Comparison of ENCODE assay signal across 19 cellular contexts in genomic region chr6:56807992-56808342, GRCh38.
DNase-seq lines count a peak whose midpoint lies in the region; ATAC-seq and TF ChIP-seq lines count a peak whose summit lies in the region.
"Had no signal": no experiment of that assay in that cellular context is flagged by ENCODE, and none has a peak within 500 bp of the region (broad histone marks: within the 10 kb centered on the region; RNA-seq: fewer than 3 reads in every experiment).

No MANE protein-coding gene starts in this region.

- dilution Hi-C loops in mammary epithelial cell (cut with HindIII; ENCODE audit: low sequenced_read_pairs): no loop called here

- H3K4me1 ChIP-seq in GM23338 (ENCODE audit: insufficient read depth) (peaks cover 46% of the 10 kb centered on the region), mammary epithelial cell (ENCODE audit: insufficient read depth, low read length) (peaks cover 21% of the 10 kb centered on the region)

- WGBS in mammary epithelial cell (ENCODE audit: low coverage, missing lambda C conversion rate): 78% methylated on average over 4 of the region's 4 CpGs

- no peaks in the 10 kb centered on the region for H3F3A ChIP-seq in GM23338 (replicated peaks; ENCODE audit: low read depth)

- H3K36me3 ChIP-seq in GM23338 (ENCODE audit: insufficient read depth) (no peaks in the 10 kb centered on the region), mammary epithelial cell (ENCODE audit: insufficient read depth, low read length) (no peaks in the 10 kb centered on the region)
- H3K36me3 ChIP-seq: sigmoid colon had no signal

- H3K27me3 Mint-ChIP-seq in GM23338 (ENCODE audit: insufficient read depth, low read depth, poor library complexity): no peaks in the 10 kb centered on the region
- H3K27me3 Mint-ChIP-seq in mesothelial cell of epicardium (ENCODE audit: low read depth): no peaks in the 10 kb centered on the region
- H3K27me3 Mint-ChIP-seq: B cell had no signal

- H2AFZ ChIP-seq in GM23338 (no peak overlapping the region), mammary epithelial cell (ENCODE audit: low read depth, low read length) (no peak overlapping the region)

- H3K27ac Mint-ChIP-seq in GM23338 (peak overlapping the region; percentile 64), mesothelial cell of epicardium (peak overlapping the region; percentile 59)
- H3K27ac Mint-ChIP-seq: B cell had no signal

- H3K36me3 Mint-ChIP-seq in GM23338 (ENCODE audit: low read depth) (no peaks in the 10 kb centered on the region), mesothelial cell of epicardium (no peaks in the 10 kb centered on the region)

- no peaks in the 10 kb centered on the region for H3K9me3 ChIP-seq in mammary epithelial cell (replicated peaks; ENCODE audit: insufficient read depth, low read length)
- H3K9me3 ChIP-seq: sigmoid colon had no signal

- ATAC-seq in GM23338 (peak; percentile 57; the same call in 2 of the 3 replicates), HG02970 (IDR thresholded peaks at IDR 0.05; ENCODE audit: low FRiP score, unreplicated experiment) (no peak)
- ATAC-seq in stimulated activated naive CD8-positive, alpha-beta T cell treated with anti-CD3 and anti-CD28 coated beads, Interleukin-15, Interleukin-2, amounts not matched to agents 100 U/mL and 50 U/mL, for 24 hours: no peak

- CTCF ChIA-PET in mammary epithelial cell (lab: Charles Lee; ENCODE audit: low non-redundant PET): no interaction called here

- H3K4me3 ChIP-seq in GM23338 (no peak overlapping the region), mammary epithelial cell (replicated peaks in 1 of 3; ENCODE audit: insufficient read depth in 1 of 3, low read depth in 2 of 3, low read length in 3 of 3) (no peak overlapping the region)
- H3K4me3 ChIP-seq: coronary artery, sigmoid colon had no signal

- no TSS peak for BruUV-seq in mammary epithelial cell (replicated peaks; lab: Mats Ljungman, UMichigan)

- H3K79me2 ChIP-seq in GM23338 (replicated peaks; ENCODE audit: insufficient read depth) (peaks cover 100% of the 10 kb centered on the region), mammary epithelial cell (ENCODE audit: insufficient read depth, low read length) (peaks cover 59% of the 10 kb centered on the region)

- in situ Hi-C loops in mammary epithelial cell (cut with MboI; ENCODE audit: low sequenced_read_pairs in 2 of 2): no loop called here

- H3K4me1 Mint-ChIP-seq in GM23338: peaks cover 55% of the 10 kb centered on the region
- peaks cover 25% of the 10 kb centered on the region for H3K4me1 Mint-ChIP-seq in mesothelial cell of epicardium
- H3K4me1 Mint-ChIP-seq: B cell had no signal

- no peaks in the 10 kb centered on the region for H3K9me2 ChIP-seq in GM23338 (ENCODE audit: insufficient read depth)

- peak; percentile 34 for DNase-seq in GM23338 (ENCODE audit: low spot score)
- DNase-seq in M059J (ENCODE audit: low read depth): peak; percentile 50
- DNase-seq in mammary epithelial cell: no peak
- no peak for DNase-seq in mesothelial cell of epicardium (ENCODE audit: low spot score in 2 of 2, unreplicated experiment in 2 of 2)
- DNase-seq in D341Med (ENCODE audit: low spot score): no peak
- no peak for DNase-seq in stimulated activated naive CD8-positive, alpha-beta T cell treated with anti-CD3 and anti-CD28 coated beads, Interleukin-15, Interleukin-2, amounts not matched to agents 100 U/mL and 50 U/mL, for 24 hours
- DNase-seq: activated CD4-positive, alpha-beta T cell treated with anti-CD3 and anti-CD28 coated beads for 1 hour; activated gamma-delta T cell; anterior cingulate cortex; Kasumi-1; NCI-H1436 treated with DMSO at 0.1 percent for 48 hours; NCI-H2227 treated with DMSO at 0.1 percent for 48 hours; nucleus accumbens; SIG-M5; sigmoid colon; T1000 had no signal

- no peak overlapping the region for H3K27ac ChIP-seq in GM23338 (ENCODE audit: low read depth)
- H3K27ac ChIP-seq in mammary epithelial cell (ENCODE audit: insufficient read depth, low read depth, low read length): peak overlapping the region; percentile 65
- H3K27ac ChIP-seq: sigmoid colon had no signal

- H3K9me3 Mint-ChIP-seq in GM23338: no peaks in the 10 kb centered on the region
- H3K9me3 Mint-ChIP-seq in mesothelial cell of epicardium: no peaks in the 10 kb centered on the region

- H3K27me3 ChIP-seq in GM23338 (ENCODE audit: insufficient read depth) (no peaks in the 10 kb centered on the region), mammary epithelial cell (ENCODE audit: insufficient read depth, low read length) (no peaks in the 10 kb centered on the region)
- H3K27me3 ChIP-seq: sigmoid colon had no signal

- no peak overlapping the region for H3K4me2 ChIP-seq in GM23338
- no peak overlapping the region for H3K4me2 ChIP-seq in mammary epithelial cell (ENCODE audit: insufficient read depth, low read depth, low read length)

- TF ChIP-seq CTCF in GM23338 (conservative IDR thresholded peaks at IDR 0.05; ENCODE audit: low read depth in 2 of 2) (no peak), mammary epithelial cell (conservative IDR thresholded peaks at IDR 0.05 in 1 of 2, IDR thresholded peaks at IDR 0.05 in 1 of 2; ENCODE audit: extremely low read depth in 1 of 2, insufficient read depth in 1 of 2, low read depth in 1 of 2, low read length in 2 of 2) (no peak), mesothelial cell of epicardium (IDR thresholded peaks at IDR 0.05; ENCODE audit: unreplicated experiment) (no peak)

- intact Hi-C loops in mammary epithelial cell (cut with micrococcal nuclease): loop anchor here (2.0 to 5.0 kb wide), 2 partner anchors 35 to 36 kb away; no protein-coding TSS in a partner anchor

- H3K9ac ChIP-seq in mammary epithelial cell (ENCODE audit: insufficient read depth, low read length): no peak overlapping the region

- H3K4me3 Mint-ChIP-seq in GM23338: no peak overlapping the region
- H3K4me3 Mint-ChIP-seq in mesothelial cell of epicardium: no peak overlapping the region
- H3K4me3 Mint-ChIP-seq: B cell had no signal

- H4K20me1 ChIP-seq in GM23338 (replicated peaks; ENCODE audit: insufficient read depth) (peaks cover 15% of the 10 kb centered on the region; the same call in 1 of the 2 replicates), mammary epithelial cell (ENCODE audit: insufficient read depth, low read length) (no peaks in the 10 kb centered on the region)

TF ChIP-seq in GM23338, 12 proteins besides CTCF, POLR2A, EP300 and RAD21 (continues in another document):
- TF ChIP-seq, protein P1, sequence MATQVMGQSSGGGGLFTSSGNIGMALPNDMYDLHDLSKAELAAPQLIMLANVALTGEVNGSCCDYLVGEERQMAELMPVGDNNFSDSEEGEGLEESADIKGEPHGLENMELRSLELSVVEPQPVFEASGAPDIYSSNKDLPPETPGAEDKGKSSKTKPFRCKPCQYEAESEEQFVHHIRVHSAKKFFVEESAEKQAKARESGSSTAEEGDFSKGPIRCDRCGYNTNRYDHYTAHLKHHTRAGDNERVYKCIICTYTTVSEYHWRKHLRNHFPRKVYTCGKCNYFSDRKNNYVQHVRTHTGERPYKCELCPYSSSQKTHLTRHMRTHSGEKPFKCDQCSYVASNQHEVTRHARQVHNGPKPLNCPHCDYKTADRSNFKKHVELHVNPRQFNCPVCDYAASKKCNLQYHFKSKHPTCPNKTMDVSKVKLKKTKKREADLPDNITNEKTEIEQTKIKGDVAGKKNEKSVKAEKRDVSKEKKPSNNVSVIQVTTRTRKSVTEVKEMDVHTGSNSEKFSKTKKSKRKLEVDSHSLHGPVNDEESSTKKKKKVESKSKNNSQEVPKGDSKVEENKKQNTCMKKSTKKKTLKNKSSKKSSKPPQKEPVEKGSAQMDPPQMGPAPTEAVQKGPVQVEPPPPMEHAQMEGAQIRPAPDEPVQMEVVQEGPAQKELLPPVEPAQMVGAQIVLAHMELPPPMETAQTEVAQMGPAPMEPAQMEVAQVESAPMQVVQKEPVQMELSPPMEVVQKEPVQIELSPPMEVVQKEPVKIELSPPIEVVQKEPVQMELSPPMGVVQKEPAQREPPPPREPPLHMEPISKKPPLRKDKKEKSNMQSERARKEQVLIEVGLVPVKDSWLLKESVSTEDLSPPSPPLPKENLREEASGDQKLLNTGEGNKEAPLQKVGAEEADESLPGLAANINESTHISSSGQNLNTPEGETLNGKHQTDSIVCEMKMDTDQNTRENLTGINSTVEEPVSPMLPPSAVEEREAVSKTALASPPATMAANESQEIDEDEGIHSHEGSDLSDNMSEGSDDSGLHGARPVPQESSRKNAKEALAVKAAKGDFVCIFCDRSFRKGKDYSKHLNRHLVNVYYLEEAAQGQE (IDR thresholded peaks at IDR 0.05; ENCODE audit: unreplicated experiment): no peak
- TF ChIP-seq STAT1 (IDR thresholded peaks at IDR 0.05; ENCODE audit: unreplicated experiment): no peak

Comparison
In these comparisons a context has a peak if more than half of its experiments do, and no peak if none do; other contexts are left out.
1. DNase-seq: peak in GM23338 (single experiment) and M059J (single experiment); none in mammary epithelial cell (single experiment), mesothelial cell of epicardium (0 of 2), D341Med (single experiment) and stimulated activated naive CD8-positive, alpha-beta T cell treated with anti-CD3 and anti-CD28 coated beads, Interleukin-15, Interleukin-2, amounts not matched to agents 100 U/mL and 50 U/mL, for 24 hours (single experiment).